ENCODE assay signal across 23 cellular contexts in the genomic region with DNA sequence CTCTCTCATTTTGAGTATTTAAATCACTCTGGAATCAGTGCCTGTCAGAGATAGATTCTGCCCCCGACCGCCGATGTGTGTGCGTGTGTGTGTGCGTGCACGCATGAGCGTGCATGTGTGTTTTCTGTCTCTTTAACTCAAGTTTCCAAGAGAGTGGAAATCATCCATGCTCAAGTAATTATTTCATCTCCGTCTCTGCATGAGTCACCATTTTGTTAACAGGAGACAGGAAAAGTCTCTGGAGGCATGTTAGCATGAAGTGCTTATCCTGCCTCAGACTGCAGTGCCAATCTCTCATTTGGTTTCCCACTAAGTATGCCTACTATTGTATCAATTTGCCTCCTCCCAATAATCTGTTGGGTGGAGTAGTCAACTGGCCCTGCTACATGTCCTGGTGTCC.
"Had no signal": no experiment of that assay in that cellular context is flagged by ENCODE, and none has a peak within 500 bp of the region (broad histone marks: within the 10 kb centered on the region; RNA-seq: fewer than 3 reads in every experiment).

No MANE protein-coding gene starts in this region.

- H3K27me3 ChIP-seq: brain microvascular endothelial cell, neutrophil, ovary, right lobe of liver, tibial artery had no signal

- H3K9me3 ChIP-seq: neutrophil, ovary, psoas muscle, right lobe of liver, tibial artery had no signal

- DNase-seq: activated CD4-positive, alpha-beta memory T cell treated with anti-CD3 and anti-CD28 coated beads for 36 hours; activated CD4-positive, alpha-beta T cell treated with anti-CD3 and anti-CD28 coated beads for 36 hours; activated effector memory CD4-positive, alpha-beta T cell treated with Interleukin-2 at 50 U/mL for 16 hours; activated naive CD4-positive, alpha-beta T cell treated with anti-CD3 and anti-CD28 coated beads for 36 hours; activated naive CD8-positive, alpha-beta T cell treated with anti-CD3 and anti-CD28 coated beads, Interleukin-2, amount 10 ng/mL, durations not matched to agents 7 days and 5 days; activated T-cell treated with anti-CD3 and anti-CD28 coated beads, Interleukin-2, amount 50 U/mL, for 48 hours; amygdala; brain microvascular endothelial cell; caudate nucleus; effector CD8-positive, alpha-beta T cell; hippocampal formation; left colon; ovary; psoas muscle; right lobe of liver; stimulated activated CD4-positive, alpha-beta T cell treated with anti-CD3 and anti-CD28 coated beads, Interleukin-1b, Interleukin-23, amount 100 ng/mL, for 48 hours; substantia nigra; T1000; tibial artery had no signal

- H3K4me3 ChIP-seq: ovary, psoas muscle, right lobe of liver, skin epidermis, tibial artery had no signal

- H3K27ac ChIP-seq: brain microvascular endothelial cell, neutrophil, ovary, psoas muscle, right lobe of liver, skin epidermis, tibial artery had no signal

- ATAC-seq: activated CD4-positive, alpha-beta T cell treated with anti-CD3 and anti-CD28 coated beads for 36 hours; left colon; natural killer cell treated with Interleukin-12 subunit alpha and Interleukin-12 subunit beta and Interleukin-15 and Interleukin-18, amount 100 ng/mL, for 72 hours; psoas muscle; right lobe of liver; WTC11 had no signal

- H3K36me3 ChIP-seq: brain microvascular endothelial cell, neutrophil, ovary, right lobe of liver, tibial artery had no signal

- H3K4me1 ChIP-seq: psoas muscle, right lobe of liver, tibial artery had no signal
